ENCODE assay signal across 27 cellular contexts in genomic region chr11:30440510-30440909, GRCh38.
"Had no signal": no experiment of that assay in that cellular context is flagged by ENCODE, and none has a peak within 500 bp of the region (broad histone marks: within the 10 kb centered on the region; RNA-seq: fewer than 3 reads in every experiment).

No MANE protein-coding gene starts in this region.

- H3K27me3 ChIP-seq: adrenal gland, ascending aorta, breast epithelium, cardiac muscle cell had no signal

- H3K27ac ChIP-seq: adrenal gland, breast epithelium, cardiac muscle cell, coronary artery, dorsolateral prefrontal cortex, VCaP had no signal

- H3K36me3 ChIP-seq: adrenal gland, ascending aorta, breast epithelium, cardiac muscle cell had no signal

- ATAC-seq: activated CD8-positive, alpha-beta T cell treated with anti-CD3 and anti-CD28 coated beads for 36 hours; activated naive CD8-positive, alpha-beta T cell treated with anti-CD3 and anti-CD28 coated beads, Interleukin-2, amount 50 U/mL, for 24 hours; activated T-cell treated with anti-CD3 and anti-CD28 coated beads, Interleukin-2, amount 50 U/mL, for 4 hours; activated T-helper 17 cell treated with anti-CD3 and anti-CD28 coated beads, Interleukin-2, amount 50 U/mL, for 72 hours; esophagus mucosa; WTC11 had no signal

- H3K4me3 ChIP-seq: adrenal gland, ascending aorta, breast epithelium, cardiac muscle cell, coronary artery, dorsolateral prefrontal cortex had no signal

- H3K4me1 ChIP-seq: adrenal gland, breast epithelium had no signal

- DNase-seq: activated CD4-positive, alpha-beta T cell treated with anti-CD3 and anti-CD28 coated beads for 1 hour; activated CD4-positive, alpha-beta T cell treated with anti-CD3 and anti-CD28 coated beads for 4 hours; activated CD4-positive, alpha-beta T cell treated with anti-CD3 and anti-CD28 coated beads, Interleukin-2, amount 50 U/mL, for 1 hour; activated CD4-positive, alpha-beta T cell treated with anti-CD3 and anti-CD28 coated beads, Interleukin-2, amount 50 U/mL, for 48 hours; activated CD8-positive, alpha-beta memory T cell treated with anti-CD3 and anti-CD28 coated beads for 24 hours; activated CD8-positive, alpha-beta T cell treated with anti-CD3 and anti-CD28 coated beads for 36 hours; activated effector memory CD4-positive, alpha-beta T cell treated with Interleukin-2 at 50 U/mL for 16 hours; activated gamma-delta T cell treated with Interleukin-2 at 50 U/mL for 16 hours; activated naive CD4-positive, alpha-beta T cell treated with Interleukin-2 at 50 U/mL for 16 hours; activated naive CD8-positive, alpha-beta T cell treated with anti-CD3 and anti-CD28 coated beads for 36 hours; activated naive CD8-positive, alpha-beta T cell treated with anti-CD3 and anti-CD28 coated beads, Interleukin-2, amount 50 U/mL, for 24 hours; activated T-cell treated with anti-CD3 and anti-CD28 coated beads, Interleukin-2, amount 50 U/mL, for 4 hours; adrenal gland; amygdala; dorsolateral prefrontal cortex; effector memory CD4-positive, alpha-beta T cell; endodermal cell; foreskin fibroblast; T-helper 2 cell had no signal

- H3K9me3 ChIP-seq: adrenal gland, ascending aorta, breast epithelium had no signal
